ENCODE assay signal across 8 cellular contexts in genomic region chr1:200739499-200740290, GRCh38. TPM values are rescaled to one million over a fixed set of nuclear protein-coding genes. Genes with fewer than 3 reads are reported as not detected.
DNase-seq lines count a peak whose midpoint lies in the region; ATAC-seq and TF ChIP-seq lines count a peak whose summit lies in the region.

No MANE protein-coding gene starts in this region.

- peak overlapping the region; percentile 87 for H3K9ac ChIP-seq in BLaER1

- no peak for DNase-seq in activated T-helper 2 cell treated with anti-CD3 and anti-CD28 coated beads, Interferon-gamma antibody, Interleukin-2, Interleukin-4, amounts not matched to agents 10 μg/mL and 5 μg/mL and 100 μg/mL, durations not matched to agents 14 hours and 24 hours and 36 hours (ENCODE audit: low spot score)
- DNase-seq in heart left ventricle (peak; percentile 44 to 90 (median 85)), pons (ENCODE audit: low spot score) (peak; percentile 55), activated gamma-delta T cell treated with Interleukin-2 at 50 U/mL for 16 hours (no peak), SKM-1 (lab: John Stamatoyannopoulos, UW; ENCODE audit: unreplicated experiment) (no peak)

- H3K4me3 Mint-ChIP-seq in activated T-helper 2 cell treated with anti-CD3 and anti-CD28 coated beads, Interferon-gamma antibody, Interleukin-2, Interleukin-4, amounts not matched to agents 10 μg/mL and 5 μg/mL and 100 μg/mL, durations not matched to agents 14 hours and 24 hours and 36 hours (ENCODE audit: low read depth) = peak overlapping the region; percentile 68

- H3K36me3 Mint-ChIP-seq in activated T-helper 2 cell treated with anti-CD3 and anti-CD28 coated beads, Interferon-gamma antibody, Interleukin-2, Interleukin-4, amounts not matched to agents 10 μg/mL and 5 μg/mL and 100 μg/mL, durations not matched to agents 14 hours and 24 hours and 36 hours (ENCODE audit: low read depth) = no peaks in the 10 kb centered on the region

- H3K9me3 ChIP-seq in BLaER1 (no peaks in the 10 kb centered on the region), heart left ventricle (no peaks in the 10 kb centered on the region)

- H3K4me2 ChIP-seq in BLaER1 = peak overlapping the region; percentile 92

- H3K4me3 ChIP-seq in BLaER1 = peak overlapping the region; percentile 93
- H3K4me3 ChIP-seq in heart left ventricle = peak overlapping the region; percentile 46 to 98 (median 92)

- no peaks in the 10 kb centered on the region; the same call in 1 of the 2 replicates for H4K20me1 ChIP-seq in BLaER1

- intact Hi-C loops in activated T-helper 2 cell treated with anti-CD3 and anti-CD28 coated beads, Interferon-gamma antibody, Interleukin-2, Interleukin-4, amounts not matched to agents 10 μg/mL and 5 μg/mL and 100 μg/mL, durations not matched to agents 14 hours and 24 hours and 36 hours (cut with micrococcal nuclease) = loop anchor here (1.0 to 5.0 kb wide), 2 partner anchors 67 to 119 kb away; partner anchors contain the start of gene KIF14
- intact Hi-C loops in heart left ventricle (cut with DNase I) = loop anchor here (1.0 to 10.0 kb wide), 11 partner anchors 38 to 119 kb away; partner anchors contain the start of genes DDX59 (in 6 of the 10) and KIF14 (in 4 of the 10)

- no peaks in the 10 kb centered on the region for H3K9me3 Mint-ChIP-seq in activated T-helper 2 cell treated with anti-CD3 and anti-CD28 coated beads, Interferon-gamma antibody, Interleukin-2, Interleukin-4, amounts not matched to agents 10 μg/mL and 5 μg/mL and 100 μg/mL, durations not matched to agents 14 hours and 24 hours and 36 hours

- H3K27me3 ChIP-seq in BLaER1 = no peaks in the 10 kb centered on the region
- no peaks in the 10 kb centered on the region for H3K27me3 ChIP-seq in heart left ventricle

- H3K4me1 ChIP-seq in BLaER1 (peaks cover 36% of the 10 kb centered on the region), heart left ventricle (peaks cover 0 to 46% (median 35%) of the 10 kb centered on the region in 12 donors)

- peaks cover 56% of the 10 kb centered on the region for H3K27me3 Mint-ChIP-seq in activated T-helper 2 cell treated with anti-CD3 and anti-CD28 coated beads, Interferon-gamma antibody, Interleukin-2, Interleukin-4, amounts not matched to agents 10 μg/mL and 5 μg/mL and 100 μg/mL, durations not matched to agents 14 hours and 24 hours and 36 hours (ENCODE audit: low read depth)

- H3K27ac Mint-ChIP-seq in activated T-helper 2 cell treated with anti-CD3 and anti-CD28 coated beads, Interferon-gamma antibody, Interleukin-2, Interleukin-4, amounts not matched to agents 10 μg/mL and 5 μg/mL and 100 μg/mL, durations not matched to agents 14 hours and 24 hours and 36 hours = no peak overlapping the region

- 0 to 1% (median 1%) methylated on average over 29 to 62 of the region's 62 CpGs for WGBS in heart left ventricle, 4 donors

- no peak for TF ChIP-seq CTCF in heart left ventricle (IDR thresholded peaks at IDR 0.05)

- peaks cover 22% of the 10 kb centered on the region for H3K4me1 Mint-ChIP-seq in activated T-helper 2 cell treated with anti-CD3 and anti-CD28 coated beads, Interferon-gamma antibody, Interleukin-2, Interleukin-4, amounts not matched to agents 10 μg/mL and 5 μg/mL and 100 μg/mL, durations not matched to agents 14 hours and 24 hours and 36 hours (ENCODE audit: low read depth)

- ATAC-seq in GM19328 (IDR thresholded peaks at IDR 0.05; ENCODE audit: unreplicated experiment) = peak; percentile 51
- ATAC-seq in HG03460 (IDR thresholded peaks at IDR 0.05; ENCODE audit: unreplicated experiment) = peak; percentile 44
- ATAC-seq in heart left ventricle = no peak

- no peak for TF ChIP-seq POLR2A in heart left ventricle (IDR thresholded peaks at IDR 0.05)

- H3K36me3 ChIP-seq in BLaER1 = no peaks in the 10 kb centered on the region
- H3K36me3 ChIP-seq in heart left ventricle = no peaks in the 10 kb centered on the region

- H3K27ac ChIP-seq in BLaER1 = peak overlapping the region; percentile 88
- peak overlapping the region; percentile 98 to 100 (median 100) for H3K27ac ChIP-seq in heart left ventricle

RNA-seq across cellular contexts. Expression of gene CAMSAP2, which starts 1.0 kb away (rescaled TPM):
- 0.52 and 0.97 TPM in 2 replicates for total RNA-seq in activated T-helper 2 cell treated with anti-CD3 and anti-CD28 coated beads, Interferon-gamma antibody, Interleukin-2, Interleukin-4, amounts not matched to agents 10 μg/mL and 5 μg/mL and 100 μg/mL, durations not matched to agents 14 hours and 24 hours and 36 hours
- 10 to 100 TPM; 33.5 to 53.7 (median 37.5) TPM for total RNA-seq in heart left ventricle
- 10 to 100 TPM in 1 of 2 donors, 1 to 10 TPM in 1; 7.0 to 16.9 TPM for polyA plus RNA-seq in heart left ventricle

Comparison
In these comparisons a context has a peak if more than half of its experiments do, and no peak if none do; other contexts are left out.
1. ATAC-seq: peak in GM19328 (single experiment) and HG03460 (single experiment); none in heart left ventricle (0 of 4).
2. DNase-seq: peak in heart left ventricle (5 of 5) and pons (single experiment); none in activated T-helper 2 cell treated with anti-CD3 and anti-CD28 coated beads, Interferon-gamma antibody, Interleukin-2, Interleukin-4, amounts not matched to agents 10 μg/mL and 5 μg/mL and 100 μg/mL, durations not matched to agents 14 hours and 24 hours and 36 hours (single experiment), activated gamma-delta T cell treated with Interleukin-2 at 50 U/mL for 16 hours (single experiment) and SKM-1 (single experiment).
3. RNA of gene CAMSAP2, which starts 1.0 kb away (total RNA-seq): 33.5 to 53.7 TPM in heart left ventricle; 0.52 to 0.97 TPM in activated T-helper 2 cell treated with anti-CD3 and anti-CD28 coated beads, Interferon-gamma antibody, Interleukin-2, Interleukin-4, amounts not matched to agents 10 μg/mL and 5 μg/mL and 100 μg/mL, durations not matched to agents 14 hours and 24 hours and 36 hours; every median in the first group is over 10 times any median in the second.